In the genomic region with DNA sequence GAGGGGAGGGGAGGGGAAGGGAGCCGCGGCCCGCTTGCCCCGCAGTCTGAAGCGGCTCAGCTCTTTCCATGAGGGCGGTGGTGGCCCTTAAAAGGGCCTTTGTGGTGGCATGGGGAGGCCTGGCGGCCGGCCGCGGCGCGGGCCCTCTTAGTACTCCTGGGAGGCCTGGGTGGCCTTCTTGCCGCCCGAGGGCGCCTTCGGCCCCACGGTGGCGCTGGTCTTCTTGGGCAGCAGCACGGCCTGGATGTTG, we compare ENCODE assay signal across 8 cellular contexts. TPM values are rescaled to one million over a fixed set of nuclear protein-coding genes. Genes with fewer than 3 reads are reported as not detected.
DNase-seq lines count a peak whose midpoint lies in the region; ATAC-seq, FAIRE-seq and TF ChIP-seq lines count a peak whose summit lies in the region.

No MANE protein-coding gene starts in this region.

- H2AFZ ChIP-seq in keratinocyte (ENCODE audit: control insufficient read depth, low read length), result no peak overlapping the region

- in situ Hi-C loops in Panc1 (cut with HindIII; ENCODE audit: low pct_unique_long_range_greater_than_20kb, low sequenced_read_pairs), result no loop called here

- H3K36me3 ChIP-seq in BE2C (peaks cover 49% of the 10 kb centered on the region), Panc1 (ENCODE audit: control insufficient read depth, insufficient read depth, low read length) (peaks cover 12% of the 10 kb centered on the region), bronchial epithelial cell (ENCODE audit: control insufficient read depth, insufficient read depth, low read length) (peaks cover 15% of the 10 kb centered on the region), keratinocyte (ENCODE audit: control insufficient read depth in 2 of 2, extremely low read depth in 1 of 2, insufficient read depth in 2 of 2, low read length in 2 of 2) (peaks cover 28 to 45% of the 10 kb centered on the region in 2 experiments)

- CTCF ChIA-PET in Panc1 (lab: Charles Lee), result interaction anchor here (0.7 kb wide), 1 partner anchor 223 kb away, joined by 4 read pairs; no protein-coding TSS in a partner anchor

- no peaks in the 10 kb centered on the region for H4K20me1 ChIP-seq in keratinocyte (ENCODE audit: control insufficient read depth, extremely low read depth, insufficient read depth, low read length)

- H3K27ac ChIP-seq in Panc1 (ENCODE audit: low read length) (peak overlapping the region; percentile 88), keratinocyte (ENCODE audit: control insufficient read depth, insufficient read depth, low read length) (peak overlapping the region; percentile 73), skin epidermis (peak overlapping the region; percentile 44 to 97 (median 89))

- intact Hi-C loops in Panc1 (cut with micrococcal nuclease; ENCODE audit: unreplicated experiment), result no loop called here

- H3K27me3 ChIP-seq in BE2C, result no peaks in the 10 kb centered on the region
- no peaks in the 10 kb centered on the region for H3K27me3 ChIP-seq in Panc1 (ENCODE audit: control insufficient read depth, insufficient read depth, low read length)
- H3K27me3 ChIP-seq in bronchial epithelial cell (ENCODE audit: control insufficient read depth, insufficient read depth, low read length), result no peaks in the 10 kb centered on the region
- no peaks in the 10 kb centered on the region for H3K27me3 ChIP-seq in keratinocyte (ENCODE audit: control insufficient read depth, extremely low read depth, insufficient read depth, low read length)

- H3K9me3 ChIP-seq in BE2C (no peaks in the 10 kb centered on the region), Panc1 (ENCODE audit: control insufficient read depth, insufficient read depth, low read depth, low read length) (no peaks in the 10 kb centered on the region), keratinocyte (ENCODE audit: control insufficient read depth, low read depth, low read length) (no peaks in the 10 kb centered on the region)

- dilution Hi-C loops in keratinocyte (cut with MboI; ENCODE audit: extremely low pct_ligation_motif_present, low sequenced_read_pairs), result no loop called here

- H3K79me2 ChIP-seq in keratinocyte (ENCODE audit: control insufficient read depth, insufficient read depth, low read length), result peaks cover 37% of the 10 kb centered on the region

- TF ChIP-seq CTCF in BE2C (IDR thresholded peaks at IDR 0.05; ENCODE audit: low read depth, low read length) (peak; percentile 68), Panc1 (IDR thresholded peaks at IDR 0.05) (peak; percentile 92), bronchial epithelial cell (IDR thresholded peaks at IDR 0.05; ENCODE audit: insufficient read depth, low read length, severe bottlenecking) (peak; percentile 91), keratinocyte (optimal IDR thresholded peaks at IDR 0.05 in 1 of 3, IDR thresholded peaks at IDR 0.05 in 1 of 3, conservative IDR thresholded peaks at IDR 0.05 in 1 of 3; ENCODE audit: extremely low read depth in 1 of 3, insufficient read depth in 2 of 3, low read length in 3 of 3) (peak; percentile 41 to 76 (median 72))

- peak; percentile 49 for ATAC-seq in GM18498 (IDR thresholded peaks at IDR 0.05; ENCODE audit: unreplicated experiment)
- ATAC-seq in HG02938 (IDR thresholded peaks at IDR 0.05; ENCODE audit: unreplicated experiment), result peak; percentile 30
- peak; percentile 75 for ATAC-seq in Panc1

- H3K4me3 ChIP-seq in BE2C (ENCODE audit: low read depth, low read length), result peak overlapping the region; percentile 80
- peak overlapping the region; percentile 81 to 94 for H3K4me3 ChIP-seq in Panc1 (ENCODE audit: low read depth in 2 of 2, low read length in 2 of 2)
- peak overlapping the region; percentile 68 for H3K4me3 ChIP-seq in bronchial epithelial cell (ENCODE audit: low read depth, low read length)
- peak overlapping the region; percentile 71 to 93 (median 78) for H3K4me3 ChIP-seq in keratinocyte (ENCODE audit: control insufficient read depth in 2 of 3, extremely low read depth in 1 of 3, insufficient read depth in 2 of 3, low read depth in 1 of 3, low read length in 3 of 3)
- peak overlapping the region; percentile 56 to 93 (median 83) for H3K4me3 ChIP-seq in skin epidermis

- DNase-seq in BE2C (peak; percentile 87), Panc1 (ENCODE audit: low read depth, low spot score) (no peak), bronchial epithelial cell (ENCODE audit: low read depth) (peak; percentile 59), keratinocyte (ENCODE audit: low read depth, low spot score) (no peak), NCI-H774 (lab: John Stamatoyannopoulos, UW) (no peak)

- H3K4me1 ChIP-seq in BE2C, result peaks cover 7% of the 10 kb centered on the region; the same call in 1 of the 2 replicates
- peaks cover 18% of the 10 kb centered on the region for H3K4me1 ChIP-seq in Panc1 (ENCODE audit: control insufficient read depth, insufficient read depth, low read length)
- peaks cover 19% of the 10 kb centered on the region for H3K4me1 ChIP-seq in keratinocyte (ENCODE audit: control insufficient read depth, extremely low read depth, insufficient read depth, low read length)

- FAIRE-seq in bronchial epithelial cell (lab: Jason Lieb, UNC) (no peak), keratinocyte (lab: Jason Lieb, UNC) (no peak)

- no peaks in the 10 kb centered on the region for H3K9me1 ChIP-seq in keratinocyte (ENCODE audit: control insufficient read depth, extremely low read depth, insufficient read depth, low read length)

- peak overlapping the region; percentile 63 for H3K4me2 ChIP-seq in keratinocyte (ENCODE audit: control insufficient read depth, extremely low read depth, insufficient read depth, low read depth, low read length)

- no TSS peak for BruUV-seq in Panc1 (replicated peaks; lab: Mats Ljungman, UMichigan)

- peak overlapping the region; percentile 81 for H3K9ac ChIP-seq in keratinocyte (ENCODE audit: control insufficient read depth, extremely low read depth, insufficient read depth, low read length)

- POLR2A ChIA-PET in Panc1 (lab: Charles Lee), result interaction anchor here (0.6 kb wide), 1 partner anchor 116 kb away, joined by 3 read pairs; no protein-coding TSS in a partner anchor

RNA-seq across cellular contexts. Expression of gene DPAGT1, which starts 6.9 kb away (rescaled TPM):
- 101 TPM for polyA plus RNA-seq in BE2C (2012; ENCODE audit: insufficient read depth, insufficient read length, low read depth)
- total RNA-seq in Panc1 (2021; ENCODE audit: unreplicated experiment) (72.1 TPM), bronchial epithelial cell (9.5 and 12.1 TPM in 2 replicates)
- 63.4 TPM for polyA plus RNA-seq in Panc1 (2012; ENCODE audit: insufficient read length)
- polyA plus RNA-seq in keratinocyte, result 59.7 to 75.4 TPM (median 60.4 TPM) in 3 replicates
- polyA plus RNA-seq in keratinocyte (2011; ENCODE audit: low read depth), result 10.2 TPM
- polyA plus RNA-seq in keratinocyte (2011; cell fraction: cytosol; rRNA removed), result 35.9 and 52.5 TPM in 2 replicates
- 189 and 239 TPM in 2 replicates for polyA plus RNA-seq in keratinocyte (2011; cell fraction: nucleus; rRNA removed)
- 28.4 and 34.3 TPM in 2 replicates for polyA plus RNA-seq in keratinocyte (2012; ENCODE audit: low replicate concordance)
- polyA minus RNA-seq in keratinocyte, result 91.8 to 112 TPM (median 99.5 TPM) in 3 replicates
- 50.5 TPM for polyA minus RNA-seq in keratinocyte (2011; cell fraction: cytosol; rRNA and poly(A)+ RNA removed)
- 85.9 and 92.7 TPM in 2 replicates for polyA minus RNA-seq in keratinocyte (2011; cell fraction: nucleus; rRNA and poly(A)+ RNA removed)

RNA-seq across cellular contexts. Expression of gene HMBS, which starts 10.1 kb away (rescaled TPM):
- polyA plus RNA-seq in BE2C (2012; ENCODE audit: insufficient read depth, insufficient read length, low read depth), result 44.4 TPM
- 61.6 TPM for total RNA-seq in Panc1 (2021; ENCODE audit: unreplicated experiment)
- polyA plus RNA-seq in Panc1 (2012; ENCODE audit: insufficient read length), result 55.6 TPM
- total RNA-seq in bronchial epithelial cell, result 6.3 and 10.0 TPM in 2 replicates
- 43.5 to 52.0 TPM (median 48.7 TPM) in 3 replicates for polyA plus RNA-seq in keratinocyte
- polyA plus RNA-seq in keratinocyte (2011; ENCODE audit: low read depth), result 13.8 TPM
- polyA plus RNA-seq in keratinocyte (2011; cell fraction: cytosol; rRNA removed), result 40.8 and 42.6 TPM in 2 replicates
- polyA plus RNA-seq in keratinocyte (2011; cell fraction: nucleus; rRNA removed), result 39.2 and 43.5 TPM in 2 replicates
- 19.8 and 42.8 TPM in 2 replicates for polyA plus RNA-seq in keratinocyte (2012; ENCODE audit: low replicate concordance)
- polyA minus RNA-seq in keratinocyte, result 35.2 to 44.8 TPM (median 38.1 TPM) in 3 replicates
- 29.9 TPM for polyA minus RNA-seq in keratinocyte (2011; cell fraction: cytosol; rRNA and poly(A)+ RNA removed)
- polyA minus RNA-seq in keratinocyte (2011; cell fraction: nucleus; rRNA and poly(A)+ RNA removed), result 14.7 and 15.7 TPM in 2 replicates

RNA-seq across cellular contexts. Expression of gene C2CD2L, which starts 12.4 kb away (rescaled TPM):
- polyA plus RNA-seq in BE2C (2012; ENCODE audit: insufficient read depth, insufficient read length, low read depth), result 123 TPM
- 10.1 TPM for total RNA-seq in Panc1 (2021; ENCODE audit: unreplicated experiment)
- polyA plus RNA-seq in Panc1 (2012; ENCODE audit: insufficient read length), result 11.3 TPM
- 1.3 and 2.3 TPM in 2 replicates for total RNA-seq in bronchial epithelial cell
- 2.8 to 3.6 TPM (median 2.9 TPM) in 3 replicates for polyA plus RNA-seq in keratinocyte
- polyA plus RNA-seq in keratinocyte (2011; ENCODE audit: low read depth), result 12.0 TPM
- 2.0 and 2.2 TPM in 2 replicates for polyA plus RNA-seq in keratinocyte (2011; cell fraction: cytosol; rRNA removed)
- 7.9 and 10.3 TPM in 2 replicates for polyA plus RNA-seq in keratinocyte (2011; cell fraction: nucleus; rRNA removed)
- 3.8 and 8.4 TPM in 2 replicates for polyA plus RNA-seq in keratinocyte (2012; ENCODE audit: low replicate concordance)
- polyA minus RNA-seq in keratinocyte, result 4.4 to 11.3 TPM (median 5.4 TPM) in 3 replicates
- 4.2 TPM for polyA minus RNA-seq in keratinocyte (2011; cell fraction: cytosol; rRNA and poly(A)+ RNA removed)
- polyA minus RNA-seq in keratinocyte (2011; cell fraction: nucleus; rRNA and poly(A)+ RNA removed), result 7.7 and 8.5 TPM in 2 replicates

RNA-seq across cellular contexts. Expression of gene HINFP, which starts 26.6 kb away (rescaled TPM):
- 84.1 TPM for polyA plus RNA-seq in BE2C (2012; ENCODE audit: insufficient read depth, insufficient read length, low read depth)
- total RNA-seq in Panc1 (2021; ENCODE audit: unreplicated experiment), result 52.7 TPM
- polyA plus RNA-seq in Panc1 (2012; ENCODE audit: insufficient read length), result 34.0 TPM
- 12.4 TPM in 2 replicates for total RNA-seq in bronchial epithelial cell
- polyA plus RNA-seq in keratinocyte, result 15.6 to 21.9 TPM (median 18.5 TPM) in 3 replicates
- 28.1 TPM for polyA plus RNA-seq in keratinocyte (2011; ENCODE audit: low read depth)
- polyA plus RNA-seq in keratinocyte (2011; cell fraction: cytosol; rRNA removed), result 11.0 and 11.4 TPM in 2 replicates
- 54.0 and 55.8 TPM in 2 replicates for polyA plus RNA-seq in keratinocyte (2011; cell fraction: nucleus; rRNA removed)
- polyA plus RNA-seq in keratinocyte (2012; ENCODE audit: low replicate concordance), result 9.9 and 22.4 TPM in 2 replicates
- polyA minus RNA-seq in keratinocyte, result 18.5 to 47.8 TPM (median 31.0 TPM) in 3 replicates
- 18.8 TPM for polyA minus RNA-seq in keratinocyte (2011; cell fraction: cytosol; rRNA and poly(A)+ RNA removed)
- polyA minus RNA-seq in keratinocyte (2011; cell fraction: nucleus; rRNA and poly(A)+ RNA removed), result 13.1 and 29.6 TPM in 2 replicates

RNA-seq across cellular contexts. Expression of gene VPS11, which starts 27.1 kb away (rescaled TPM):
- polyA plus RNA-seq in BE2C (2012; ENCODE audit: insufficient read depth, insufficient read length, low read depth), result 42.5 TPM
- total RNA-seq in Panc1 (2021; ENCODE audit: unreplicated experiment) (28.2 TPM), bronchial epithelial cell (24.5 and 27.0 TPM in 2 replicates)
- 28.5 TPM for polyA plus RNA-seq in Panc1 (2012; ENCODE audit: insufficient read length)
- polyA plus RNA-seq in keratinocyte, result 9.0 to 18.9 TPM (median 12.1 TPM) in 3 replicates
- 21.7 TPM for polyA plus RNA-seq in keratinocyte (2011; ENCODE audit: low read depth)
- polyA plus RNA-seq in keratinocyte (2011; cell fraction: cytosol; rRNA removed), result 9.2 and 12.5 TPM in 2 replicates
- polyA plus RNA-seq in keratinocyte (2011; cell fraction: nucleus; rRNA removed), result 22.8 and 28.2 TPM in 2 replicates
- 18.6 and 44.7 TPM in 2 replicates for polyA plus RNA-seq in keratinocyte (2012; ENCODE audit: low replicate concordance)
- 24.4 to 37.2 TPM (median 29.3 TPM) in 3 replicates for polyA minus RNA-seq in keratinocyte
- polyA minus RNA-seq in keratinocyte (2011; cell fraction: cytosol; rRNA and poly(A)+ RNA removed), result 13.2 TPM
- polyA minus RNA-seq in keratinocyte (2011; cell fraction: nucleus; rRNA and poly(A)+ RNA removed), result 11.3 and 15.9 TPM in 2 replicates

Comparison
In these comparisons a context has a peak if more than half of its experiments do, and no peak if none do; other contexts are left out.
1. DNase-seq: peak in BE2C (single experiment) and bronchial epithelial cell (single experiment); none in Panc1 (single experiment), keratinocyte (single experiment) and NCI-H774 (single experiment).
2. Peak in every context shown above with its lines, with median percentiles within 50 percentile points of each other: H3K4me3 ChIP-seq, CTCF ChIP-seq, ATAC-seq and H3K27ac ChIP-seq.